8 cellular contexts compared by ENCODE assay signal in the genomic region with DNA sequence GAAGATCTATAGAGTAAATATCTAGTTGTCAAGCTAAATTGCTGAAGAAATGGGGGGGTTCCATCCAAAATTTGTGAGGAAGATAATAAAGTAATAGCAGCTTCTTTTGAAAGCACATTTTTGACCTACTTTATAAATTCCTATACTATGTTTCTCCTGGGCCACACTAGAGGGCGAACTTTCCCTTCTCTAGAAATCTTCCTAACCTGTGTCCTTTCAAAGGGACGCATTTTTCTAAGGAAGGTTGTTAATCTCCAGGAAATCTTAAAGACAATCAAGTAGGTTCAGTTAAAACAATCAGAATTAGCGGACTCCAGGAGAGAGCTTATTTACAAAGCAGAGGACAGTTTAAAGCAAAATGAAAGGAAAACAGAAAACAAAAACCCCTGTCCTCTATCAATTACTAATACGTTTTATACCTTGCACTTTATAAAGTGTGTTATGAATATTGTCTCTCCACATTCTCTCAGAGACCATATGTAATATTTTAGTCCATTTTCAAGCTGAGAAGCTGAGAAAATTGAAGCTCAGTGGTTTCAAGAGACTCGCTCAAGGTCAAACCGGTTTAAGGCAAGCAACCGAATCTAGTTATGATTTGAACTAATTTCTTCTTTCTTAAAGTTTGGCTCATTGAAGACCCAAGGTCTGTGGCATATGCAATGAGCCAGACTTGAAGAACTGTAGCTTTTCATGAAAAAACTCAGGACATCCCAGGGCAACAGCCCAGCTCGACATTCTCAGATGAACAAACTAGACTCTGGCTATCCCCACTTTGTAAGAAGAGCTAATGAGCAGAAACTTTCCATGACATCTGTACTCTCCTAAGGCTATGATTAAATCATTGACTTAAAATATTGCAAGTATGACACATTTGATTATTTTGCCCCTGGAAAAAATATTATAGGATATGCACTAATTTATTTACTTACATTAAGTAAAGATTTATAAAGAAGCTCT.
DNase-seq lines count a peak whose midpoint lies in the region; ATAC-seq and TF ChIP-seq lines count a peak whose summit lies in the region.

No MANE protein-coding gene starts in this region.

- no peak overlapping the region for H3K4me3 ChIP-seq in coronary artery

- H3K36me3 Mint-ChIP-seq in memory B cell, result no peaks in the 10 kb centered on the region

- ATAC-seq in HG02678 (IDR thresholded peaks at IDR 0.05; ENCODE audit: unreplicated experiment), result peak; percentile 46
- ATAC-seq in memory B cell (ENCODE audit: low read depth), result no peak

- DNase-seq in COLO829 (ENCODE audit: low spot score) (peak; percentile 15), NCI-H774 (lab: John Stamatoyannopoulos, UW) (peak; percentile 20), coronary artery (ENCODE audit: low spot score) (no peak), memory B cell (ENCODE audit: low spot score in 2 of 2) (no peak), GDM1 (lab: John Stamatoyannopoulos, UW) (no peak)
- DNase-seq in activated CD8-positive, alpha-beta memory T cell treated with anti-CD3 and anti-CD28 coated beads, Interleukin-2, amount 50 U/mL, for 4 hours, result no peak
- no peak for DNase-seq in stimulated activated CD8-positive, alpha-beta memory T cell treated with anti-CD3 and anti-CD28 coated beads, Interleukin-4, amount 100 ng/mL, for 48 hours

- no peak overlapping the region for H3K27ac ChIP-seq in coronary artery

- H3K4me3 Mint-ChIP-seq in memory B cell, result peak overlapping the region; percentile 60

- H3K27me3 Mint-ChIP-seq in memory B cell, result no peaks in the 10 kb centered on the region

- no peaks in the 10 kb centered on the region for H3K4me1 Mint-ChIP-seq in memory B cell

- H3K27ac Mint-ChIP-seq in memory B cell, result peak overlapping the region; percentile 9

- H3K9me3 Mint-ChIP-seq in memory B cell, result no peaks in the 10 kb centered on the region

- TF ChIP-seq CTCF in coronary artery (IDR thresholded peaks at IDR 0.05), result peak; percentile 36

Comparison
In these comparisons a context has a peak if more than half of its experiments do, and no peak if none do; other contexts are left out.
1. DNase-seq: peak in COLO829 (single experiment) and NCI-H774 (single experiment); none in coronary artery (single experiment), memory B cell (0 of 2), GDM1 (single experiment), activated CD8-positive, alpha-beta memory T cell treated with anti-CD3 and anti-CD28 coated beads, Interleukin-2, amount 50 U/mL, for 4 hours (single experiment) and stimulated activated CD8-positive, alpha-beta memory T cell treated with anti-CD3 and anti-CD28 coated beads, Interleukin-4, amount 100 ng/mL, for 48 hours (single experiment).